In genomic region chr6:158626360-158627167, GRCh38 we compare ENCODE assay signal across 13 cellular contexts. TPM values are rescaled to one million over a fixed set of nuclear protein-coding genes. Genes with fewer than 3 reads are reported as not detected.
DNase-seq lines count a peak whose midpoint lies in the region; ATAC-seq and TF ChIP-seq lines count a peak whose summit lies in the region.
"Had no signal": no experiment of that assay in that cellular context is flagged by ENCODE, and none has a peak within 500 bp of the region (broad histone marks: within the 10 kb centered on the region; RNA-seq: fewer than 3 reads in every experiment).

No MANE protein-coding gene starts in this region.

- no peaks in the 10 kb centered on the region for H3K9me3 Mint-ChIP-seq in CD14-positive monocyte
- H3K9me3 Mint-ChIP-seq in activated naive CD4-positive, alpha-beta T cell treated with anti-CD3 and anti-CD28 coated beads, Interleukin-2, amount 50 U/mL, for 72 hours, result no peaks in the 10 kb centered on the region
- H3K9me3 Mint-ChIP-seq in naive thymus-derived CD4-positive, alpha-beta T cell, result peaks cover 0 to 2% (median 0%) of the 10 kb centered on the region in 11 donors

- no peak overlapping the region for H3K4me3 ChIP-seq in naive thymus-derived CD4-positive, alpha-beta T cell (ENCODE audit: low read length)
- H3K4me3 ChIP-seq: SJSA1 had no signal

- H3K36me3 ChIP-seq in naive thymus-derived CD4-positive, alpha-beta T cell (ENCODE audit: control insufficient read depth in 2 of 3, insufficient read depth in 3 of 3, low read length in 3 of 3), result peaks cover 7 to 75% (median 21%) of the 10 kb centered on the region in 3 experiments

- CTCF ChIA-PET in GM10248 (lab: Yijun Ruan, JAX), result interaction anchor here (1.0 kb wide), 1 partner anchor 412 kb away, joined by 3 read pairs; no protein-coding TSS in a partner anchor
- CTCF ChIA-PET in naive thymus-derived CD4-positive, alpha-beta T cell (lab: Charles Lee), result interaction anchor here (1.0 kb wide), 1 partner anchor 8 kb away, joined by 3 read pairs; no protein-coding TSS in a partner anchor

- no peak overlapping the region for H3K4me3 Mint-ChIP-seq in CD14-positive monocyte
- no peak overlapping the region for H3K4me3 Mint-ChIP-seq in naive thymus-derived CD4-positive, alpha-beta T cell

- ATAC-seq in activated naive CD4-positive, alpha-beta T cell treated with anti-CD3 and anti-CD28 coated beads, Interleukin-2, amount 50 U/mL, for 72 hours, result no peak
- no peak for ATAC-seq in naive thymus-derived CD4-positive, alpha-beta T cell

- H3K4me1 Mint-ChIP-seq in CD14-positive monocyte, result peaks cover 2% of the 10 kb centered on the region
- peaks cover 9 to 35% (median 20%) of the 10 kb centered on the region in 7 donors for H3K4me1 Mint-ChIP-seq in naive thymus-derived CD4-positive, alpha-beta T cell

- peak overlapping the region; percentile 25 for H3K27ac ChIP-seq in naive thymus-derived CD4-positive, alpha-beta T cell (ENCODE audit: low read depth, low read length)
- H3K27ac ChIP-seq: SJSA1 had no signal

- H3K27me3 ChIP-seq in naive thymus-derived CD4-positive, alpha-beta T cell (ENCODE audit: control insufficient read depth in 2 of 2, insufficient read depth in 2 of 2, low read length in 2 of 2), result no peaks in the 10 kb centered on the region
- H3K27me3 ChIP-seq: SJSA1 had no signal

- H3K4me1 ChIP-seq in naive thymus-derived CD4-positive, alpha-beta T cell (ENCODE audit: control insufficient read depth in 2 of 2, insufficient read depth in 2 of 2, low read length in 2 of 2), result no peaks in the 10 kb centered on the region

- POLR2A ChIA-PET in GM10248 (lab: Yijun Ruan, JAX), result no interaction called here
- POLR2A ChIA-PET in naive thymus-derived CD4-positive, alpha-beta T cell (lab: Charles Lee), result interaction anchor here (1.4 kb wide), 1 partner anchor 8 kb away, joined by 3 read pairs; no protein-coding TSS in a partner anchor

- intact Hi-C loops in CD14-positive monocyte (cut with micrococcal nuclease), result no loop called here
- intact Hi-C loops in naive thymus-derived CD4-positive, alpha-beta T cell (cut with micrococcal nuclease), result loop anchor here in 1 of 2 donors (5.0 kb wide), 1 partner anchor 36 kb away; no protein-coding TSS in a partner anchor

- peaks cover 0 to 2% (median 0%) of the 10 kb centered on the region in 3 donors for H3K27me3 Mint-ChIP-seq in CD14-positive monocyte (ENCODE audit: low read depth in 3 of 3)
- H3K27me3 Mint-ChIP-seq in naive thymus-derived CD4-positive, alpha-beta T cell, result no peaks in the 10 kb centered on the region

- TF ChIP-seq CTCF in CD14-positive monocyte (IDR thresholded peaks at IDR 0.05) (no peak), GM10248 (IDR thresholded peaks at IDR 0.05; ENCODE audit: control extremely low read depth, extremely low read depth, low read depth, missing control alignments) (no peak)

- DNase-seq in CD14-positive monocyte (ENCODE audit: low spot score), result no peak
- peak; percentile 13 for DNase-seq in GM10248 (ENCODE audit: extremely low spot score)
- no peak for DNase-seq in activated naive CD4-positive, alpha-beta T cell treated with anti-CD3 and anti-CD28 coated beads, Interleukin-2, amount 50 U/mL, for 72 hours (ENCODE audit: low spot score in 2 of 2)
- no peak for DNase-seq in naive thymus-derived CD4-positive, alpha-beta T cell
- no peak for DNase-seq in AG20443 (ENCODE audit: low spot score)
- no peak for DNase-seq in mucosa of gallbladder (ENCODE audit: low spot score)
- no peak for DNase-seq in NCI-H1694 (lab: John Stamatoyannopoulos, UW)
- DNase-seq: caudate nucleus; NCI-H1092; NCI-H2171 treated with DMSO at 0.1 percent for 48 hours; stimulated activated CD4-positive, alpha-beta T cell treated with anti-CD3 and anti-CD28 coated beads, Interleukin-15, amount 100 ng/mL, for 24 hours; trophoblast cell had no signal

- peaks cover 72 to 88% of the 10 kb centered on the region in 2 donors for H3K36me3 Mint-ChIP-seq in CD14-positive monocyte
- peaks cover 8 to 12% of the 10 kb centered on the region in 2 donors for H3K36me3 Mint-ChIP-seq in activated naive CD4-positive, alpha-beta T cell treated with anti-CD3 and anti-CD28 coated beads, Interleukin-2, amount 50 U/mL, for 72 hours
- peaks cover 5 to 35% (median 14%) of the 10 kb centered on the region in 5 donors for H3K36me3 Mint-ChIP-seq in naive thymus-derived CD4-positive, alpha-beta T cell

- peak overlapping the region in 6 of 7 donors; percentile 7 to 65 (median 18) for H3K27ac Mint-ChIP-seq in CD14-positive monocyte
- H3K27ac Mint-ChIP-seq in activated naive CD4-positive, alpha-beta T cell treated with anti-CD3 and anti-CD28 coated beads, Interleukin-2, amount 50 U/mL, for 72 hours, result peak overlapping the region; percentile 57 to 84
- peak overlapping the region in 8 of 9 donors; percentile 40 to 90 (median 79) for H3K27ac Mint-ChIP-seq in naive thymus-derived CD4-positive, alpha-beta T cell

- H3K9me3 ChIP-seq in naive thymus-derived CD4-positive, alpha-beta T cell (ENCODE audit: control insufficient read depth in 2 of 3, low read length in 3 of 3), result no peaks in the 10 kb centered on the region
- H3K9me3 ChIP-seq: SJSA1 had no signal

RNA-seq across cellular contexts. Expression of gene DYNLT1, which starts 18.0 kb away (rescaled TPM):
- 100 to 1,000 TPM; 286 to 287 TPM for polyA plus RNA-seq in CD14-positive monocyte
- 10 to 100 TPM; 51.4 to 91.0 TPM for total RNA-seq in activated naive CD4-positive, alpha-beta T cell treated with anti-CD3 and anti-CD28 coated beads, Interleukin-2, amount 50 U/mL, for 72 hours
- 100 to 1,000 TPM in 2 of 5 experiments, 10 to 100 TPM in 3; 66.4 to 122 (median 75.9) TPM for total RNA-seq in naive thymus-derived CD4-positive, alpha-beta T cell
- polyA plus RNA-seq in naive thymus-derived CD4-positive, alpha-beta T cell, result 10 to 100 TPM; 81.6 to 95.6 TPM
- 155 TPM for total RNA-seq in mucosa of gallbladder

RNA-seq across cellular contexts. Expression of gene SYTL3, which starts 23.3 kb away (rescaled TPM):
- 10 to 100 TPM; 14.6 to 14.8 TPM for polyA plus RNA-seq in CD14-positive monocyte
- total RNA-seq in activated naive CD4-positive, alpha-beta T cell treated with anti-CD3 and anti-CD28 coated beads, Interleukin-2, amount 50 U/mL, for 72 hours, result 100 to 1,000 TPM; 122 to 143 TPM
- total RNA-seq in naive thymus-derived CD4-positive, alpha-beta T cell, result 10 to 100 TPM; 25.8 to 67.0 (median 31.1) TPM
- polyA plus RNA-seq in naive thymus-derived CD4-positive, alpha-beta T cell, result 10 to 100 TPM; 13.4 to 27.3 TPM
- 4.1 TPM for total RNA-seq in mucosa of gallbladder

Comparison
In these comparisons a context has a peak if more than half of its experiments do, and no peak if none do; other contexts are left out.
1. H3K27ac Mint-ChIP-seq: peak in every context shown above with its lines; median percentile 79 in naive thymus-derived CD4-positive, alpha-beta T cell; 70 in activated naive CD4-positive, alpha-beta T cell treated with anti-CD3 and anti-CD28 coated beads, Interleukin-2, amount 50 U/mL, for 72 hours; 18 in CD14-positive monocyte.